Comparison of ENCODE assay signal across 8 cellular contexts in the genomic region with DNA sequence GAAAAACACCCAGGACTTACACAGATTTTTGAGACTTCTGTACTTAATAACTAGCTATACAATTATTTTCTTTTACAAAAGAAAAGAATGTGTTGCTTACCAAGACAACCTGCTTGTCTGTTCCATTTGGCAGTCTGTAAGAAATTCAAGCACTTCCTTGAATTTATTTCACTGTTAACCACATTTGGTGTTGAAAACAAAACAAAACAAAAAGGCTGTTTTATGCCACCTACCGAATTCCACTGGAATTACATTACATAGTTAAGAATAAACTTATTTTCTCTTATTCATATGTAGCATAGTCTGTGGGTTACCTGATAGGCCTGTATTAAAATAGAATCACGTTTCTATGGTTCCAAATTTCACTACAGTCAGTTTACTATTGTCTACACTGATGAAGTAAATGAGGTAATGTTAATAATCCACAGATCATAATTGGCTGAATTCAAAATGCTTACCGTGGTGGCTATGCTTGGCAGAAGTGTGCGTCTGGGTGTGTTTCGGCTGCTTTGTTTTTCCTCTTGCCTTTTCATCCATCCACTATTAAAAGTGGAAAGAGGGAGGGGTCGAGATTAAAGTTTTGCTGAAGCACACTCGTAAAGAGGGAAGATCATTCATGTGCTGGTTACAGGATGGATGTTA. TPM values are rescaled to one million over a fixed set of nuclear protein-coding genes. Genes with fewer than 3 reads are reported as not detected.
DNase-seq lines count a peak whose midpoint lies in the region; ATAC-seq and TF ChIP-seq lines count a peak whose summit lies in the region.

A gene with protein sequence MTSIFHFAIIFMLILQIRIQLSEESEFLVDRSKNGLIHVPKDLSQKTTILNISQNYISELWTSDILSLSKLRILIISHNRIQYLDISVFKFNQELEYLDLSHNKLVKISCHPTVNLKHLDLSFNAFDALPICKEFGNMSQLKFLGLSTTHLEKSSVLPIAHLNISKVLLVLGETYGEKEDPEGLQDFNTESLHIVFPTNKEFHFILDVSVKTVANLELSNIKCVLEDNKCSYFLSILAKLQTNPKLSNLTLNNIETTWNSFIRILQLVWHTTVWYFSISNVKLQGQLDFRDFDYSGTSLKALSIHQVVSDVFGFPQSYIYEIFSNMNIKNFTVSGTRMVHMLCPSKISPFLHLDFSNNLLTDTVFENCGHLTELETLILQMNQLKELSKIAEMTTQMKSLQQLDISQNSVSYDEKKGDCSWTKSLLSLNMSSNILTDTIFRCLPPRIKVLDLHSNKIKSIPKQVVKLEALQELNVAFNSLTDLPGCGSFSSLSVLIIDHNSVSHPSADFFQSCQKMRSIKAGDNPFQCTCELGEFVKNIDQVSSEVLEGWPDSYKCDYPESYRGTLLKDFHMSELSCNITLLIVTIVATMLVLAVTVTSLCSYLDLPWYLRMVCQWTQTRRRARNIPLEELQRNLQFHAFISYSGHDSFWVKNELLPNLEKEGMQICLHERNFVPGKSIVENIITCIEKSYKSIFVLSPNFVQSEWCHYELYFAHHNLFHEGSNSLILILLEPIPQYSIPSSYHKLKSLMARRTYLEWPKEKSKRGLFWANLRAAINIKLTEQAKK (minus strand): TSS at position 138 of the 642 bp plus-strand sequence. CDS start 5,960 bp downstream, outside the sequence.

- H3K4me1 Mint-ChIP-seq in IgD-negative memory B cell (peaks cover 24 to 45% (median 40%) of the 10 kb centered on the region in 3 donors), natural killer cell (peaks cover 41 to 51% of the 10 kb centered on the region in 2 donors)
- H3K4me1 Mint-ChIP-seq in T-helper 2 cell treated with Interferon-gamma antibody and Interleukin-4, amounts not matched to agents 5 μg/mL and 100 μg/mL, for 36 hours (ENCODE audit: low read depth), result peaks cover 14% of the 10 kb centered on the region

- H3K27me3 ChIP-seq in AG04450 (ENCODE audit: control insufficient read depth, insufficient read depth, low read length) (no peaks in the 10 kb centered on the region), esophagus muscularis mucosa (no peaks in the 10 kb centered on the region)

- TF ChIP-seq EP300 in esophagus muscularis mucosa (IDR thresholded peaks at IDR 0.05), result no peak

- 24% methylated on average over 7 of the region's 7 CpGs for WGBS in esophagus muscularis mucosa

- H3K27ac ChIP-seq in AG04450 (ENCODE audit: low read depth, low read length) (no peak within 1 kb of the TSS), esophagus muscularis mucosa (replicated peaks in 1 of 4) (peak within 1 kb of the TSS; percentile 60 to 68 (median 65))

- H3K27me3 Mint-ChIP-seq in IgD-negative memory B cell (no peaks in the 10 kb centered on the region), natural killer cell (ENCODE audit: low read depth in 2 of 2) (no peaks in the 10 kb centered on the region)
- no peaks in the 10 kb centered on the region for H3K27me3 Mint-ChIP-seq in T-helper 2 cell treated with Interferon-gamma antibody and Interleukin-4, amounts not matched to agents 5 μg/mL and 100 μg/mL, for 36 hours (ENCODE audit: low read depth)

- H3K36me3 Mint-ChIP-seq in IgD-negative memory B cell (peaks cover 21% of the 10 kb centered on the region), natural killer cell (peaks cover 37% of the 10 kb centered on the region)
- peaks cover 29% of the 10 kb centered on the region for H3K36me3 Mint-ChIP-seq in T-helper 2 cell treated with Interferon-gamma antibody and Interleukin-4, amounts not matched to agents 5 μg/mL and 100 μg/mL, for 36 hours (ENCODE audit: low read depth)

- ATAC-seq in GM18502 (IDR thresholded peaks at IDR 0.05; ENCODE audit: poor library complexity, unreplicated experiment) (peak; percentile 25), natural killer cell (peak; percentile 82 to 85 (median 83)), HG02678 (IDR thresholded peaks at IDR 0.05; ENCODE audit: unreplicated experiment) (no peak)

- DNase-seq in AG04450 (ENCODE audit: low read depth, low spot score) (no peak), esophagus muscularis mucosa (ENCODE audit: extremely low spot score) (no peak), natural killer cell (no peak), UCSD-AML1 (lab: John Stamatoyannopoulos, UW; ENCODE audit: unreplicated experiment) (no peak)
- DNase-seq in T-helper 2 cell treated with Interferon-gamma antibody and Interleukin-4, amounts not matched to agents 5 μg/mL and 100 μg/mL, for 36 hours (ENCODE audit: low spot score), result no peak

- H3K4me3 Mint-ChIP-seq in IgD-negative memory B cell (peak within 1 kb of the TSS; percentile 82 to 98 (median 94)), natural killer cell (peak within 1 kb of the TSS; percentile 99)
- peak within 1 kb of the TSS; percentile 83 for H3K4me3 Mint-ChIP-seq in T-helper 2 cell treated with Interferon-gamma antibody and Interleukin-4, amounts not matched to agents 5 μg/mL and 100 μg/mL, for 36 hours

- intact Hi-C loops in esophagus muscularis mucosa (cut with DNase I) (no loop called here), natural killer cell (cut with micrococcal nuclease) (loop anchor here (2.0 to 10.0 kb wide), 3 partner anchors 46 to 120 kb away; partner anchors contain the start of gene TLR6)

- H3K27ac Mint-ChIP-seq in IgD-negative memory B cell, result peak within 1 kb of the TSS; percentile 88 to 97 (median 89)
- peak within 1 kb of the TSS; percentile 87 for H3K27ac Mint-ChIP-seq in T-helper 2 cell treated with Interferon-gamma antibody and Interleukin-4, amounts not matched to agents 5 μg/mL and 100 μg/mL, for 36 hours
- peak within 1 kb of the TSS; percentile 94 for H3K27ac Mint-ChIP-seq in natural killer cell

- H3K4me3 ChIP-seq in AG04450 (ENCODE audit: low read depth, low read length) (no peak within 1 kb of the TSS), esophagus muscularis mucosa (peak within 1 kb of the TSS; percentile 34 to 50 (median 46))

- H3K9me3 ChIP-seq in AG04450 (ENCODE audit: control insufficient read depth, insufficient read depth, low read length) (peaks cover 3% of the 10 kb centered on the region), esophagus muscularis mucosa (no peaks in the 10 kb centered on the region)

- peaks cover 3 to 33% (median 22%) of the 10 kb centered on the region in 4 donors for H3K4me1 ChIP-seq in esophagus muscularis mucosa

- POLR2A ChIA-PET in AG04450 (lab: Yijun Ruan, JAX), result no interaction called here

- H3K9me3 Mint-ChIP-seq in IgD-negative memory B cell (peaks cover 9 to 14% (median 10%) of the 10 kb centered on the region in 3 donors), natural killer cell (peaks cover 6 to 7% of the 10 kb centered on the region in 2 donors)
- peaks cover 31% of the 10 kb centered on the region for H3K9me3 Mint-ChIP-seq in T-helper 2 cell treated with Interferon-gamma antibody and Interleukin-4, amounts not matched to agents 5 μg/mL and 100 μg/mL, for 36 hours

- peaks cover 0 to 18% (median 5%) of the 10 kb centered on the region in 4 donors for H3K36me3 ChIP-seq in esophagus muscularis mucosa

- TF ChIP-seq POLR2A in esophagus muscularis mucosa (IDR thresholded peaks at IDR 0.05; ENCODE audit: low read depth), result no peak

- TF ChIP-seq CTCF in AG04450 (IDR thresholded peaks at IDR 0.05; ENCODE audit: low read depth, low read length) (peak; percentile 61), esophagus muscularis mucosa (IDR thresholded peaks at IDR 0.05) (peak; percentile 60 to 71 (median 62)), natural killer cell (IDR thresholded peaks at IDR 0.05) (peak; percentile 78)

- CTCF ChIA-PET in AG04450 (lab: Charles Lee), result interaction anchor here (0.6 to 3.6 kb wide), 21 partner anchors 9 to 742 kb away, joined by 3 to 38 read pairs (median 5); partner anchors contain the start of genes TLR10 and TLR6

RNA-seq across cellular contexts. Expression of the gene that starts here (rescaled TPM):
- polyA plus RNA-seq in AG04450 (2011; rRNA removed), result 0.88 and 0.93 TPM in 2 replicates
- polyA minus RNA-seq in AG04450 (2011; rRNA and poly(A)+ RNA removed), result 0.46 and 0.65 TPM in 2 replicates
- 33.2 TPM for polyA plus RNA-seq in IgD-negative memory B cell
- total RNA-seq in esophagus muscularis mucosa, result 10 to 100 TPM in 2 of 4 donors, 1 to 10 TPM in 2; 4.3 to 14.9 (median 9.1) TPM
- 10 to 100 TPM; 25.6 to 51.5 (median 30.0) TPM for total RNA-seq in natural killer cell

Comparison
In these comparisons a context has a peak if more than half of its experiments do, and no peak if none do; other contexts are left out.
1. RNA of the gene that starts here (polyA plus RNA-seq): 33.2 TPM in IgD-negative memory B cell (single experiment); 0.88 to 0.93 TPM in AG04450; every median in the first group is over 10 times any median in the second.
2. Peak in every context shown above with its lines, with median percentiles within 50 percentile points of each other: CTCF ChIP-seq, H3K27ac Mint-ChIP-seq and H3K4me3 Mint-ChIP-seq.